In the genomic region with DNA sequence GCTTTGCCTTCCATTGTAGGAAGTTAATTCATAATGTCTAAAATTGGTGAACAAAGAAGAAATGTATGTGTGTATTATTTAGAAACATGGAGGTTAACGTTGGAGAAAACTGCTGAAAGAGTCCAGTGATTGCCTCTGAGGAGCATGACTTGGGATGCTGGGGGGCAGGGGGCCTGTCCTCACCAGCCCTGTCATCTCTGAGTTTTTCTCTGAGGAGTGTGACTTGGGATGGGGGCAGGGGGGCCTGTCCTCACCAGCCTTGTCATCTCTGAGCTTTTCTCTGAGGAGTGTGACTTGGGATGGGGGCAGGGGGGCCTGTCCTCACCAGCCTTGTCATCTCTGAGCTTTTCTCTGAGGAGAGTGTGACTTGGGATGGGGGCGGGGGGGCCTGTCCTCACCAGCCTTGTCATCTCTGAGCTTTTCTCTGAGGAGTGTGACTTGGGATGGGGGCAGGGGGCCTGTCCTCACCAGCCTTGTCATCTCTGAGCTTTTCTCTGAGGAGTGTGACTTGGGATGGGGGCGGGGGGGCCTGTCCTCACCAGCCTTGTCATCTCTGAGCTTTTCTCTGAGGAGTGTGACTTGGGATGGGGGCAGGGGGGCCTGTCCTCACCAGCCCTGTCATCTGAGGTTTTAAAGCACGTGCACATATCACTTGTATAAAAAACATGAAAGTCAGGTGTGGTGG, we compare ENCODE assay signal across 8 cellular contexts. TPM values are rescaled to one million over a fixed set of nuclear protein-coding genes. Genes with fewer than 3 reads are reported as not detected.
DNase-seq lines count a peak whose midpoint lies in the region; ATAC-seq and TF ChIP-seq lines count a peak whose summit lies in the region.
"Not testable (repeated sequence)": the region's sequence is repeated elsewhere in the genome, so short reads cannot be mapped to it uniquely, and the experiment has no call there.

No MANE protein-coding gene starts in this region.

- H3K9me3 ChIP-seq in A673 (ENCODE audit: low read depth, low read length, poor library complexity, severe bottlenecking); Caco-2; SK-N-SH: not testable (repeated sequence)

- H3K27me3 ChIP-seq in A673 (replicated peaks; ENCODE audit: insufficient read depth, low read depth, low read length, poor library complexity); Caco-2 (replicated peaks; ENCODE audit: control insufficient read depth, insufficient read depth, low read length); SK-N-SH (ENCODE audit: insufficient read depth): not testable (repeated sequence)

- not testable (repeated sequence) for H2AFZ ChIP-seq in SK-N-SH (ENCODE audit: low read depth)

- H3K4me3 Mint-ChIP-seq in Caco-2 (ENCODE audit: unreplicated experiment) (peak overlapping the region; percentile 54), endothelial cell (ENCODE audit: unreplicated experiment) (peak overlapping the region; percentile 63)
- H3K4me3 Mint-ChIP-seq in activated CD4-positive, alpha-beta memory T cell treated with anti-CD3 and anti-CD28 coated beads for 36 hours; activated naive CD4-positive, alpha-beta T cell treated with anti-CD3 and anti-CD28 coated beads, Interleukin-2, amount 10 ng/mL, durations not matched to agents 7 days and 5 days; natural killer cell: not testable (repeated sequence)

- DNase-seq in A673 (ENCODE audit: low spot score); SK-N-SH; activated naive CD4-positive, alpha-beta T cell treated with anti-CD3 and anti-CD28 coated beads, Interleukin-2, amount 10 ng/mL, durations not matched to agents 7 days and 5 days; endothelial cell (ENCODE audit: low spot score); natural killer cell: not testable (repeated sequence)
- DNase-seq in Caco-2 = peak in 1 of 2 experiments; percentile 15
- peak; percentile 49 for DNase-seq in activated CD4-positive, alpha-beta memory T cell treated with anti-CD3 and anti-CD28 coated beads for 36 hours
- peak; percentile 7 for DNase-seq in stimulated activated CD4-positive, alpha-beta T cell treated with anti-CD3 and anti-CD28 coated beads, Interleukin-4, amount 100 ng/mL, for 24 hours

- not testable (repeated sequence) for ATAC-seq in natural killer cell

- peaks cover 66% of the 10 kb centered on the region for H3K36me3 Mint-ChIP-seq in Caco-2 (ENCODE audit: insufficient read depth, unreplicated experiment)
- H3K36me3 Mint-ChIP-seq in activated CD4-positive, alpha-beta memory T cell treated with anti-CD3 and anti-CD28 coated beads for 36 hours = peaks cover 17% of the 10 kb centered on the region
- H3K36me3 Mint-ChIP-seq in activated naive CD4-positive, alpha-beta T cell treated with anti-CD3 and anti-CD28 coated beads, Interleukin-2, amount 10 ng/mL, durations not matched to agents 7 days and 5 days = peaks cover 31% of the 10 kb centered on the region
- H3K36me3 Mint-ChIP-seq in endothelial cell (ENCODE audit: low read depth, unreplicated experiment) = peaks cover 11% of the 10 kb centered on the region
- H3K36me3 Mint-ChIP-seq in natural killer cell = not testable (repeated sequence)

- peak overlapping the region; percentile 49 for H3K27ac ChIP-seq in A673 (ENCODE audit: low read depth, low read length, poor library complexity, severe bottlenecking)
- not testable (repeated sequence) for H3K27ac ChIP-seq in SK-N-SH (ENCODE audit: low read depth in 2 of 2, low read length in 1 of 2)

- not testable (repeated sequence) for H3K9me3 Mint-ChIP-seq in Caco-2 (ENCODE audit: unreplicated experiment); activated CD4-positive, alpha-beta memory T cell treated with anti-CD3 and anti-CD28 coated beads for 36 hours; activated naive CD4-positive, alpha-beta T cell treated with anti-CD3 and anti-CD28 coated beads, Interleukin-2, amount 10 ng/mL, durations not matched to agents 7 days and 5 days; endothelial cell (ENCODE audit: unreplicated experiment); natural killer cell

- H3K4me3 ChIP-seq in A673 (ENCODE audit: low read depth, low read length, poor library complexity, severe bottlenecking); Caco-2 (ENCODE audit: low read depth, low read length); SK-N-SH (ENCODE audit: low read depth in 2 of 2, low read length in 1 of 2): not testable (repeated sequence)

- not testable (repeated sequence) for TF ChIP-seq RAD21 in SK-N-SH (IDR thresholded peaks at IDR 0.05; ENCODE audit: low read length)

- not testable (repeated sequence) for H3K9me2 ChIP-seq in SK-N-SH

- WGBS in SK-N-SH (ENCODE audit: low lambda C conversion rate) = 72% methylated on average over 3 of the region's 4 CpGs

- H3K36me3 ChIP-seq in A673 (ENCODE audit: insufficient read depth, low read length, poor library complexity, severe bottlenecking) = peaks cover 24% of the 10 kb centered on the region
- not testable (repeated sequence) for H3K36me3 ChIP-seq in Caco-2 (ENCODE audit: control insufficient read depth, insufficient read depth, low read length); SK-N-SH (replicated peaks in 1 of 2; ENCODE audit: control insufficient read depth in 1 of 2, insufficient read depth in 2 of 2, low read length in 1 of 2)

- H3K4me2 ChIP-seq in SK-N-SH = 0 out of 2 replicates have a peak overlapping the region, but pooled peaks have one; percentile 4

- BruUV-seq in A673 (replicated peaks; lab: Mats Ljungman, UMichigan); Caco-2 (replicated peaks; lab: Mats Ljungman, UMichigan): not testable (repeated sequence)

- peaks cover 19% of the 10 kb centered on the region for H3K4me1 Mint-ChIP-seq in Caco-2 (ENCODE audit: low read depth, unreplicated experiment)
- H3K4me1 Mint-ChIP-seq in activated CD4-positive, alpha-beta memory T cell treated with anti-CD3 and anti-CD28 coated beads for 36 hours (ENCODE audit: low read depth) = peaks cover 16% of the 10 kb centered on the region
- peaks cover 31% of the 10 kb centered on the region for H3K4me1 Mint-ChIP-seq in activated naive CD4-positive, alpha-beta T cell treated with anti-CD3 and anti-CD28 coated beads, Interleukin-2, amount 10 ng/mL, durations not matched to agents 7 days and 5 days
- H3K4me1 Mint-ChIP-seq in endothelial cell (ENCODE audit: unreplicated experiment) = peaks cover 45% of the 10 kb centered on the region
- H3K4me1 Mint-ChIP-seq in natural killer cell = peaks cover 46 to 56% of the 10 kb centered on the region in 2 donors

- not testable (repeated sequence) for H3K9ac ChIP-seq in SK-N-SH

- H3F3A ChIP-seq in SK-N-SH (replicated peaks; ENCODE audit: insufficient read depth) = not testable (repeated sequence)

- TF ChIP-seq CTCF in A673 (conservative IDR thresholded peaks at IDR 0.05; ENCODE audit: low read depth, low read length); Caco-2 (IDR thresholded peaks at IDR 0.05; ENCODE audit: insufficient read depth in 1 of 2, low read depth in 1 of 2, low read length in 1 of 2, severe bottlenecking in 1 of 2, unreplicated experiment in 1 of 2); SK-N-SH (IDR thresholded peaks at IDR 0.05); endothelial cell (IDR thresholded peaks at IDR 0.05; ENCODE audit: unreplicated experiment); natural killer cell (IDR thresholded peaks at IDR 0.05): not testable (repeated sequence)

- CTCF ChIA-PET in A673 (lab: Charles Lee) = not testable (repeated sequence)
- CTCF ChIA-PET in Caco-2 (lab: Charles Lee) = interaction anchor here (1.0 kb wide), 1 partner anchor 55 kb away, joined by 4 read pairs; no protein-coding TSS in a partner anchor
- CTCF ChIA-PET in SK-N-SH (lab: Yijun Ruan, JAX) = interaction anchor here (1.5 kb wide), 1 partner anchor 11 kb away, joined by 3 read pairs; no protein-coding TSS in a partner anchor
- CTCF ChIA-PET in activated CD4-positive, alpha-beta memory T cell treated with anti-CD3 and anti-CD28 coated beads for 36 hours (lab: Charles Lee) = interaction anchor here (0.7 to 1.0 kb wide), 2 partner anchors 101 to 714 kb away, joined by 3 to 4 read pairs; no protein-coding TSS in a partner anchor
- CTCF ChIA-PET in activated naive CD4-positive, alpha-beta T cell treated with anti-CD3 and anti-CD28 coated beads, Interleukin-2, amount 10 ng/mL, durations not matched to agents 7 days and 5 days (lab: Charles Lee) = interaction anchor here (0.6 kb wide), 1 partner anchor 11 kb away, joined by 3 read pairs; no protein-coding TSS in a partner anchor

- intact Hi-C loops in A673 (cut with micrococcal nuclease; ENCODE audit: unreplicated experiment); activated CD4-positive, alpha-beta memory T cell treated with anti-CD3 and anti-CD28 coated beads for 36 hours (cut with micrococcal nuclease); natural killer cell (cut with micrococcal nuclease): not testable (repeated sequence)
- intact Hi-C loops in Caco-2 (cut with micrococcal nuclease; ENCODE audit: unreplicated experiment) = loop anchor here (1.0 to 10.0 kb wide), 2 partner anchors 10 to 107 kb away; partner anchors contain the start of genes LMF2 and NCAPH2

- H3K4me1 ChIP-seq in A673 (ENCODE audit: insufficient read depth, low read length, poor library complexity, severe bottlenecking) (peaks cover 28% of the 10 kb centered on the region), Caco-2 (peaks cover 24% of the 10 kb centered on the region)
- not testable (repeated sequence) for H3K4me1 ChIP-seq in SK-N-SH (ENCODE audit: control insufficient read depth in 1 of 2, insufficient read depth in 2 of 2, low read depth in 1 of 2, low read length in 1 of 2)

- peaks cover 12% of the 10 kb centered on the region for H4K20me1 ChIP-seq in SK-N-SH (ENCODE audit: insufficient read depth)

- not testable (repeated sequence) for H3K27me3 Mint-ChIP-seq in Caco-2 (ENCODE audit: insufficient read depth, unreplicated experiment); activated CD4-positive, alpha-beta memory T cell treated with anti-CD3 and anti-CD28 coated beads for 36 hours; activated naive CD4-positive, alpha-beta T cell treated with anti-CD3 and anti-CD28 coated beads, Interleukin-2, amount 10 ng/mL, durations not matched to agents 7 days and 5 days; natural killer cell (ENCODE audit: low read depth in 2 of 2)
- peaks cover 12% of the 10 kb centered on the region for H3K27me3 Mint-ChIP-seq in endothelial cell (ENCODE audit: unreplicated experiment)

- POLR2A ChIA-PET in A673 (lab: Charles Lee; ENCODE audit: low non-redundant PET); SK-N-SH (lab: Yijun Ruan, JAX); activated CD4-positive, alpha-beta memory T cell treated with anti-CD3 and anti-CD28 coated beads for 36 hours (lab: Charles Lee): not testable (repeated sequence)
- POLR2A ChIA-PET in Caco-2 (lab: Charles Lee) = interaction anchor here (1.0 kb wide), 1 partner anchor 10 kb away, joined by 3 read pairs; no protein-coding TSS in a partner anchor

- not testable (repeated sequence) for TF ChIP-seq EP300 in SK-N-SH (IDR thresholded peaks at IDR 0.05; ENCODE audit: borderline replicate concordance in 1 of 2, low read depth in 1 of 2, low read length in 1 of 2)

- peak overlapping the region; percentile 62 for H3K27ac Mint-ChIP-seq in Caco-2 (ENCODE audit: unreplicated experiment)
- peak overlapping the region; percentile 49 for H3K27ac Mint-ChIP-seq in activated CD4-positive, alpha-beta memory T cell treated with anti-CD3 and anti-CD28 coated beads for 36 hours
- peak overlapping the region; percentile 5 for H3K27ac Mint-ChIP-seq in activated naive CD4-positive, alpha-beta T cell treated with anti-CD3 and anti-CD28 coated beads, Interleukin-2, amount 10 ng/mL, durations not matched to agents 7 days and 5 days
- peak overlapping the region; percentile 93 for H3K27ac Mint-ChIP-seq in endothelial cell (ENCODE audit: unreplicated experiment)
- H3K27ac Mint-ChIP-seq in natural killer cell = peak overlapping the region; percentile 83 to 85

- not testable (repeated sequence) for H3K79me2 ChIP-seq in SK-N-SH (ENCODE audit: insufficient read depth)

RNA-seq across cellular contexts. Expression of gene PPP6R2, which starts 54.4 kb away (rescaled TPM):
- total RNA-seq in A673 (2021) (64.6 and 66.7 TPM in 2 replicates), Caco-2 (2022) (55.5 and 60.7 TPM in 2 replicates), endothelial cell (ENCODE audit: unreplicated experiment) (50.9 TPM), natural killer cell (100 to 1,000 TPM in 1 of 3 donors, 10 to 100 TPM in 2; 76.0 to 103 (median 78.1) TPM)
- 45.1 and 45.7 TPM in 2 replicates for polyA plus RNA-seq in SK-N-SH (2012; rRNA removed)
- polyA plus RNA-seq in SK-N-SH (2012; cell fraction: cytosol; rRNA removed) = 19.7 and 29.4 TPM in 2 replicates
- 132 and 167 TPM in 2 replicates for polyA plus RNA-seq in SK-N-SH (2012; cell fraction: nucleus; rRNA removed)
- 10 to 100 TPM; 41.2 to 41.7 TPM for total RNA-seq in activated CD4-positive, alpha-beta memory T cell treated with anti-CD3 and anti-CD28 coated beads for 36 hours

Comparison
In these comparisons a context has a peak if more than half of its experiments do, and no peak if none do; other contexts are left out.
1. H3K27ac Mint-ChIP-seq: peak in every context shown above with its lines; median percentile 93 in endothelial cell; 84 in natural killer cell; 62 in Caco-2; 49 in activated CD4-positive, alpha-beta memory T cell treated with anti-CD3 and anti-CD28 coated beads for 36 hours; 5 in activated naive CD4-positive, alpha-beta T cell treated with anti-CD3 and anti-CD28 coated beads, Interleukin-2, amount 10 ng/mL, durations not matched to agents 7 days and 5 days.